In the genomic region with DNA sequence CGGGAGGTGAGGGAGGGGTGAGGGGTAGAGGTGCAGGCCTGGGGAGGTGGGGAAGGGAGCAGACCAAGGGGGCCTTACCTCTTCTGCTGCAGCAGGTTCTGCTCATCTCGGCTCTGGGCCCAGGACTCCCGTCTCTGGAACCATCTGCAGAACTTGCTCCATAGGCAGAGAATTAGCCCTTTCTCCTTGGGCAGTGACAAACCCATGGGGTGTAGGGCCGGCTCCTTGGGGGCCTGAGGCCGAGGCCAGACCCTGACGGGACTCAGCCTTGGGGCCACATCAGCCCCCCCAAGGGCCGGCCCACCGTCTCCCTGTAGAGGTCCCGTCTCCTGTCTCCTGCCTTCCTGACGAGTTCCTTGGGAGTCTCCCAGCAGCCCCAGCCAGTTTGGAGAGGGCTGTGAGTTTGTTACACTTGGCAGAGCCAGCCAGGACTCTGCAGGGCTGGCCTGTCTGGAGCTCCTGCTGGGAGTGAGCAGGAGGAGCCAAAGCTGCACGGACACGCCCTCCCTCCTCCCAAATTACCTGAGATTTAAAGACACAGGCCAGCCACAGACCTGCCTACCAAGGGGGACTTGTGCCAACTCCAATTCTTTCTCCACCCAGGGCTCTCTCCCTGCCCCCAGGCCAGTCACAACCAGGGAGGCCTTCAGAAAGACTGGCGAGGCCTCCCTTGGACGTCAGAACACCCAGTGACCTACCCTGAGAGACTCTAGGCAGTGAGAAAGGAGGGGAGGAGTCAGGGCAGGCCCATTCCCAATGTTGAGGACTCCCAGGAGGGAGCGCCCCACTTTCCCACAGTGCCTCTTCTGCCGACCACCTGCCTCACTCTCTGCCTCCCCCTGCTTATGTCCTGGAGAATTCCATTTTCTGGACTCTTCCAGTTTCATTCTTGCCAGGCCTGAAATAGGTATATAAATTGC, we compare ENCODE assay signal across 15 cellular contexts. TPM values are rescaled to one million over a fixed set of nuclear protein-coding genes. Genes with fewer than 3 reads are reported as not detected.
DNase-seq lines count a peak whose midpoint lies in the region; ATAC-seq, FAIRE-seq and TF ChIP-seq lines count a peak whose summit lies in the region.
"Had no signal": no experiment of that assay in that cellular context is flagged by ENCODE, and none has a peak within 500 bp of the region (broad histone marks: within the 10 kb centered on the region; RNA-seq: fewer than 3 reads in every experiment).

A gene (minus strand): TSS at position 435 of the 920 bp plus-strand sequence.

- H3K36me3 ChIP-seq in K562 (ENCODE audit: control insufficient read depth, insufficient read depth, low read length) = no peaks in the 10 kb centered on the region
- no peaks in the 10 kb centered on the region for H3K36me3 ChIP-seq in small intestine (ENCODE audit: control insufficient read depth in 2 of 2, insufficient read depth in 2 of 2, low read length in 2 of 2)

- no peak for TF ChIP-seq EP300 in Ishikawa (IDR thresholded peaks at IDR 0.05; ENCODE audit: borderline replicate concordance)
- TF ChIP-seq EP300 in K562 (IDR thresholded peaks at IDR 0.05; ENCODE audit: low read length) = no peak

- no peak within 1 kb of the TSS for H2AFZ ChIP-seq in K562 (ENCODE audit: low read depth, low read length)

- no peaks in the 10 kb centered on the region for H3K79me2 ChIP-seq in K562 (ENCODE audit: control insufficient read depth, insufficient read depth, low read length)

- CTCF ChIA-PET in K562 (lab: Yijun Ruan, JAX; ENCODE audit: low intra/inter-chr PET ratio) = no interaction called here

- no peak for TF ChIP-seq CTCF in K562 (IDR thresholded peaks at IDR 0.05 in 2 of 3, conservative IDR thresholded peaks at IDR 0.05 in 1 of 3; ENCODE audit: insufficient read depth in 2 of 3, low read depth in 1 of 3, low read length in 3 of 3)

- TF ChIP-seq RAD21 in Ishikawa (IDR thresholded peaks at IDR 0.05; ENCODE audit: low read depth) (no peak), K562 (CRISPR knock-in tag; conservative IDR thresholded peaks at IDR 0.05 in 1 of 2, IDR thresholded peaks at IDR 0.05 in 1 of 2) (no peak)

- DNase-seq in K562 (ENCODE audit: extremely low read depth in 1 of 4, low spot score in 3 of 4) (no peak), kidney tubule cell (ENCODE audit: low spot score) (peak; percentile 45), small intestine (peak; percentile 81), middle frontal gyrus (ENCODE audit: extremely low spot score, low spot score) (no peak), NAMALWA (ENCODE audit: low spot score) (no peak)
- DNase-seq: activated CD4-positive, alpha-beta T cell treated with anti-CD3 and anti-CD28 coated beads, Interleukin-2, amount 10 ng/mL, durations not matched to agents 7 days and 5 days; activated gamma-delta T cell treated with Interleukin-2 at 50 U/mL for 16 hours; IMR-90; NCI-H1694 treated with DMSO at 0.1 percent for 48 hours; stimulated activated CD4-positive, alpha-beta T cell treated with anti-CD3 and anti-CD28 coated beads, Interleukin-2, amount 100 ng/mL, for 48 hours; stimulated activated naive CD4-positive, alpha-beta T cell treated with Interleukin-2 at 50 U/mL for 16 hours had no signal

- TF ChIP-seq POLR2A in K562 (conservative IDR thresholded peaks at IDR 0.05) = no peak

- in situ Hi-C loops in K562 (cut with MboI) = no loop called here

- H3K4me3 ChIP-seq in K562 (no peak within 1 kb of the TSS), small intestine (ENCODE audit: low read depth in 1 of 2, low read length in 2 of 2) (peak within 1 kb of the TSS in 1 of 2 donors; percentile 56)
- H3K4me3 ChIP-seq: psoas muscle had no signal

- intact Hi-C loops in K562 (cut with micrococcal nuclease) = loop anchor here (10.0 kb wide), 1 partner anchor 329 kb away; no protein-coding TSS in a partner anchor

- H3K9me1 ChIP-seq in K562 (ENCODE audit: control insufficient read depth, insufficient read depth, low read length) = no peaks in the 10 kb centered on the region

- H3K4me1 ChIP-seq in K562 (replicated peaks in 1 of 2; ENCODE audit: control insufficient read depth in 2 of 2, insufficient read depth in 2 of 2, low read length in 2 of 2) = peaks cover 0 to 4% of the 10 kb centered on the region in 2 experiments; a peak in 1 of 5 replicates
- H3K4me1 ChIP-seq in small intestine (ENCODE audit: control insufficient read depth in 2 of 2, insufficient read depth in 1 of 2, low read depth in 1 of 2, low read length in 1 of 2) = peaks cover 2 to 3% of the 10 kb centered on the region in 2 donors
- H3K4me1 ChIP-seq: psoas muscle had no signal

- H4K20me1 ChIP-seq in K562 (replicated peaks; ENCODE audit: control insufficient read depth, insufficient read depth, low read length) = no peaks in the 10 kb centered on the region

- no TSS peak for BruUV-seq in K562 (replicated peaks; lab: Mats Ljungman, UMichigan)

- 7% methylated on average over 16 of the region's 16 CpGs for WGBS in K562 (ENCODE audit: insufficient coverage, low coverage, missing lambda C conversion rate)
- 22 to 49% (median 30%) methylated on average over 14 to 16 of the region's 16 CpGs for WGBS in small intestine, 3 donors

- peak within 1 kb of the TSS in 1 of 2 experiments; percentile 27; a peak in 1 of 4 replicates for H3K9ac ChIP-seq in K562 (ENCODE audit: insufficient read depth in 1 of 2, low read depth in 2 of 2, low read length in 2 of 2)

- POLR2A ChIA-PET in K562 (lab: Yijun Ruan, JAX) = no interaction called here

- no peak within 1 kb of the TSS for H3K4me2 ChIP-seq in K562 (ENCODE audit: insufficient read depth, low read length)

- peak; percentile 55; the same call in 2 of the 3 replicates for ATAC-seq in K562
- ATAC-seq in GM21825 (IDR thresholded peaks at IDR 0.05; ENCODE audit: unreplicated experiment) = no peak
- ATAC-seq: psoas muscle had no signal

- H3K9me3 ChIP-seq in K562 (replicated peaks; ENCODE audit: control insufficient read depth, insufficient read depth, low read depth, low read length) = no peaks in the 10 kb centered on the region; the same call in 1 of the 2 replicates
- H3K9me3 ChIP-seq in small intestine (ENCODE audit: control insufficient read depth, low read depth) = no peaks in the 10 kb centered on the region
- H3K9me3 ChIP-seq: psoas muscle had no signal

- FAIRE-seq in K562 (lab: Jason Lieb, UNC) (no peak), small intestine (lab: Jason Lieb, UNC) (no peak)
- FAIRE-seq: H54 had no signal

- H3K27ac ChIP-seq in K562 (ENCODE audit: extremely low read depth, low read depth, low read length) (no peak within 1 kb of the TSS), small intestine (ENCODE audit: low read depth in 1 of 2, low read length in 1 of 2) (no peak within 1 kb of the TSS)
- H3K27ac ChIP-seq: psoas muscle had no signal

- H3K27me3 ChIP-seq in K562 (ENCODE audit: control insufficient read depth in 2 of 2, insufficient read depth in 2 of 2, low read length in 2 of 2) (peaks cover 34 to 70% of the 10 kb centered on the region in 2 experiments), small intestine (ENCODE audit: control insufficient read depth in 2 of 2, insufficient read depth in 2 of 2, low read length in 2 of 2) (no peaks in the 10 kb centered on the region)

TF ChIP-seq in Ishikawa, 13 proteins besides CTCF, POLR2A, EP300 and RAD21:
- TF ChIP-seq ZBTB7A (IDR thresholded peaks at IDR 0.05; ENCODE audit: low read depth) = no peak
- peak; percentile 59 for TF ChIP-seq NFIC (IDR thresholded peaks at IDR 0.05)
- TF ChIP-seq, protein P1, sequence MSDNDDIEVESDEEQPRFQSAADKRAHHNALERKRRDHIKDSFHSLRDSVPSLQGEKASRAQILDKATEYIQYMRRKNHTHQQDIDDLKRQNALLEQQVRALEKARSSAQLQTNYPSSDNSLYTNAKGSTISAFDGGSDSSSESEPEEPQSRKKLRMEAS (IDR thresholded peaks at IDR 0.05) = 0 out of 2 replicates have a peak, but pooled peaks have one; percentile 15
- no peak for TF ChIP-seq TCF12 (IDR thresholded peaks at IDR 0.05; ENCODE audit: low read depth)
- no peak for TF ChIP-seq TEAD4 (IDR thresholded peaks at IDR 0.05)

TF ChIP-seq in K562, 482 proteins besides CTCF, POLR2A, EP300 and RAD21 (continues in another document):
- TF ChIP-seq KLF6 (CRISPR knock-in tag; IDR thresholded peaks at IDR 0.05; ENCODE audit: borderline replicate concordance) (no peak), MED1 (CRISPR knock-in tag; IDR thresholded peaks at IDR 0.05; ENCODE audit: borderline replicate concordance) (no peak), DACH1 (IDR thresholded peaks at IDR 0.05; ENCODE audit: partially characterized antibody) (no peak), POLR2G (IDR thresholded peaks at IDR 0.05; ENCODE audit: low read depth, low read length) (0 out of 2 replicates have a peak, but pooled peaks have one; percentile 22), BRD9 (IDR thresholded peaks at IDR 0.05; ENCODE audit: low read depth, partially characterized antibody) (no peak), TRIM24 (IDR thresholded peaks at IDR 0.05) (no peak), CTBP1 (IDR thresholded peaks at IDR 0.05; ENCODE audit: borderline replicate concordance) (peak; percentile 26; the same call in 1 of the 2 replicates)

RNA-seq across cellular contexts. Expression of the gene that starts here (rescaled TPM):
- 2.1 and 5.6 TPM in 2 replicates for total RNA-seq in K562 (2011; cell fraction: chromatin; rRNA removed; ENCODE audit: low replicate concordance)
- 3.2 and 3.3 TPM in 2 replicates for total RNA-seq in K562 (2011; cell fraction: nucleolus; rRNA removed)
- total RNA-seq in K562 (2011; cell fraction: nucleoplasm; rRNA removed) = 2.2 and 2.7 TPM in 2 replicates
- total RNA-seq in K562 (2014; rRNA removed) (0.04 and 0.36 TPM in 2 replicates), K562 (2014; rRNA removed; fragmentation: Illumina TruSeq; extraction: Trizol) (0.11 and 0.51 TPM in 2 replicates), K562 (2015; rRNA removed; fragmentation: Illumina TruSeq; extraction: Trizol) (0.04 and 0.11 TPM in 2 replicates), K562 (2021) (0.18 and 0.81 TPM in 2 replicates)
- polyA plus RNA-seq in K562 (2011; rRNA removed) (0.08 and 0.37 TPM in 2 replicates), K562 (2014; fragmentation: Illumina TruSeq; extraction: Trizol) (0.25 and 0.26 TPM in 2 replicates), K562 (2014; fragmentation: Nextera tagmentation; extraction: Ambion mirVana) (under 1 TPM; 0.04 to 0.06 TPM), K562 (2014; rRNA removed) (0.22 and 0.32 TPM in 2 replicates), small intestine (10 to 100 TPM in 2 of 3 donors, 1 to 10 TPM in 1; 8.8 to 27.3 (median 23.0) TPM)
- polyA plus RNA-seq in K562 (2011; cell fraction: cytosol; rRNA removed) = 0.19 and 0.33 TPM in 2 replicates
- 3.7 and 4.0 TPM in 2 replicates for polyA plus RNA-seq in K562 (2011; cell fraction: nucleus; rRNA removed)
- 0.59 and 13.5 TPM in 2 replicates for polyA plus RNA-seq in K562 (2012)
- 0.36 and 0.46 TPM in 2 replicates for polyA minus RNA-seq in K562 (2011; rRNA and poly(A)+ RNA removed)
- polyA minus RNA-seq in K562 (2011; cell fraction: cytosol; rRNA and poly(A)+ RNA removed) = not detected in 2 replicates
- 0.89 and 0.94 TPM in 2 replicates for polyA minus RNA-seq in K562 (2011; cell fraction: nucleus; rRNA and poly(A)+ RNA removed)
- total RNA-seq: IMR-90, psoas muscle had no signal

Comparison
In these comparisons a context has a peak if more than half of its experiments do, and no peak if none do; other contexts are left out.
1. DNase-seq: peak in kidney tubule cell (single experiment) and small intestine (single experiment); none in K562 (0 of 4), middle frontal gyrus (single experiment) and NAMALWA (single experiment).